23 cellular contexts compared by ENCODE assay signal in the genomic region with DNA sequence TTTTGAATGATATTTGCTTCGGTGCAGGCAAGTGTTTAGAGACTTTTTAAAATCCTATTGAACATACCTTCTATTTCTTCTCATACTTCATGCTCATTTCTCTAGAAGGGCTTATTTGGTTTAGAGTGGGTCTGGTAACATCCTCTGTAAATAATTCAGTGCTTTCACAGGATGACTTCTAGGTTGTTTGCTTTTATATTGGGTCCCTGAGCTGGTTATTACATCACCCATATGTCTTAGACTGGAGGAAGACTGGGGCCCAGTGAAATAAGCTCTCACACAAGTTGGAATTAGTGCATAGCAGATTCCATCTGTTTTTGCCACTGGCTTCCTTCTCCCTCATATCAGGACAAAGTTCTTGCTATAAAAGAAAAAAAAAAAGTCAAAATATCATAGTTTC. TPM values are rescaled to one million over a fixed set of nuclear protein-coding genes. Genes with fewer than 3 reads are reported as not detected.
"Had no signal": no experiment of that assay in that cellular context is flagged by ENCODE, and none has a peak within 500 bp of the region (broad histone marks: within the 10 kb centered on the region; RNA-seq: fewer than 3 reads in every experiment).

No MANE protein-coding gene starts in this region.

- H3K27me3 Mint-ChIP-seq: brain; central memory CD8-positive, alpha-beta T cell; T-helper 17 cell had no signal

- H3K27ac Mint-ChIP-seq: activated T-helper 1 cell treated with anti-CD3 and anti-CD28 coated beads, Interleukin-12 subunit alpha, Interleukin-12 subunit beta, Interleukin-2, Interleukin-4 antibody, amounts not matched to agents 30 ng/mL and 10 ng/mL and 1 ng/mL, durations not matched to agents 14 hours and 24 hours and 36 hours; brain; T-helper 17 cell; WTC11 had no signal

- H3K9me3 Mint-ChIP-seq: activated T-helper 1 cell treated with anti-CD3 and anti-CD28 coated beads, Interleukin-12 subunit alpha, Interleukin-12 subunit beta, Interleukin-2, Interleukin-4 antibody, amounts not matched to agents 30 ng/mL and 10 ng/mL and 1 ng/mL, durations not matched to agents 14 hours and 24 hours and 36 hours; brain; central memory CD8-positive, alpha-beta T cell; WTC11 had no signal

- ATAC-seq: T-helper 17 cell, WTC11 had no signal

- DNase-seq: activated CD4-positive, alpha-beta T cell treated with anti-CD3 and anti-CD28 coated beads, Interleukin-2, amount 50 U/mL, for 4 hours; activated CD4-positive, CD25-positive, alpha-beta regulatory T cell treated with anti-CD3 and anti-CD28 coated beads, Interleukin-2, amount 50 U/mL, for 72 hours; activated effector memory CD4-positive, alpha-beta T cell treated with Interleukin-2 at 50 U/mL for 16 hours; activated naive CD4-positive, alpha-beta T cell; amniotic stem cell; MG63; MV-4-11; NCI-H1092 treated with DMSO at 0.1 percent for 48 hours; NCI-H1417 treated with DMSO at 0.1 percent for 48 hours; NCI-H1694; NCI-H2029; NCI-H345; NCI-H510A; NCI-H526 treated with DMSO at 0.1 percent for 48 hours; NCI-H82; SIG-M5; T-helper 17 cell; T-helper 9 cell had no signal

- H3K4me3 Mint-ChIP-seq: activated T-helper 1 cell treated with anti-CD3 and anti-CD28 coated beads, Interleukin-12 subunit alpha, Interleukin-12 subunit beta, Interleukin-2, Interleukin-4 antibody, amounts not matched to agents 30 ng/mL and 10 ng/mL and 1 ng/mL, durations not matched to agents 14 hours and 24 hours and 36 hours; central memory CD8-positive, alpha-beta T cell; T-helper 17 cell; WTC11 had no signal

RNA-seq across cellular contexts. Expression of gene HKDC1, which starts 33.6 kb away (rescaled TPM):
- total RNA-seq: OCI-LY7 had no signal
